16 cellular contexts compared by ENCODE assay signal in the genomic region with DNA sequence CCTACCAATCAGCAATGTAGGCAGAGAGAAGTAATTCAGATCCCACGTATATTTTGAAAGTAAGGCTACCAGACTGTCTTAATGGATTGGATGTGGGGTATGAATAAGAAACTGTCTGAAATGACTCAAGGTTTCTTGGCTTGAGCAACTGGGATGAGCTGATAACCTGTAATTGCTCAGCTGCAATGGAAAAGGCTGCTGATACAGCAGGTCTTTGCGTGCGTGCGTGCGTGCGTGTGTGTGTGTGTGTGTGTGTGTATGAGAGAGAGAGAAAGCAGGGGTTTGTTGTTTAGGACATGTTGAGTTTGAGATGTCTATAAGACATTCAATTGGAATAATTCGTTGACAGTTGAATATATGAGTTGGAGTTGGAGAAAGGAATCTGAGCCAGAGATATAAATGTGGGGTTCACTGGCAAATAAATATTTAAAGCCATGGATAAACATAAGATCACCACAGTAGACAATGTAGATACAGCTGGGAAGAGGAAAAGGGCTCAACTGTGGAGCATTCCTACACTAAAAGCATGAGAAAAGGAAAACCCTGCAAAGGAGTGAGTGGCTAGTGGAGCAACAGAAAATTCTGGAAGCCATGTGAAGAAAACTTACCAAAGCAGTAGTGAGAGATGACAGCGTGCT.
DNase-seq lines count a peak whose midpoint lies in the region; ATAC-seq and TF ChIP-seq lines count a peak whose summit lies in the region.
"Had no signal": no experiment of that assay in that cellular context is flagged by ENCODE, and none has a peak within 500 bp of the region (broad histone marks: within the 10 kb centered on the region; RNA-seq: fewer than 3 reads in every experiment).

No MANE protein-coding gene starts in this region.

- H3K4me1 ChIP-seq in left lung = no peaks in the 10 kb centered on the region

- ATAC-seq in activated T-cell treated with anti-CD3 and anti-CD28 coated beads, Interleukin-2, amount 50 U/mL, for 72 hours (replicated peaks in 1 of 2) = peak; percentile 33 to 52
- ATAC-seq in left lung (peak; percentile 18), Right ventricle myocardium inferior (no peak)
- ATAC-seq: esophagus mucosa had no signal

- H3K36me3 Mint-ChIP-seq in activated T-cell treated with anti-CD3 and anti-CD28 coated beads, Interleukin-2, amount 50 U/mL, for 72 hours (ENCODE audit: insufficient read depth in 2 of 2) = peaks cover 4 to 5% of the 10 kb centered on the region in 2 donors

- H3K36me3 ChIP-seq in left lung = no peaks in the 10 kb centered on the region

- intact Hi-C loops in left lung (cut with DNase I) = no loop called here
- intact Hi-C loops in Right ventricle myocardium inferior (cut with DNase I) = no loop called here

- H3K4me3 ChIP-seq in left lung = no peak overlapping the region
- H3K4me3 ChIP-seq: MG63 had no signal

- TF ChIP-seq CTCF in left lung (IDR thresholded peaks at IDR 0.05) = no peak

- peaks cover 39% of the 10 kb centered on the region for H3K4me1 Mint-ChIP-seq in activated T-cell treated with anti-CD3 and anti-CD28 coated beads, Interleukin-2, amount 50 U/mL, for 72 hours (ENCODE audit: low read depth)
- H3K4me1 Mint-ChIP-seq: naive B cell had no signal

- H3K27ac ChIP-seq in left lung = no peak overlapping the region

- no peaks in the 10 kb centered on the region for H3K27me3 ChIP-seq in left lung
- H3K27me3 ChIP-seq: MG63 had no signal

- peak overlapping the region; percentile 92 for H3K27ac Mint-ChIP-seq in activated T-cell treated with anti-CD3 and anti-CD28 coated beads, Interleukin-2, amount 50 U/mL, for 72 hours
- H3K27ac Mint-ChIP-seq: naive B cell had no signal

- H3K27me3 Mint-ChIP-seq in activated T-cell treated with anti-CD3 and anti-CD28 coated beads, Interleukin-2, amount 50 U/mL, for 72 hours (ENCODE audit: low read depth) = no peaks in the 10 kb centered on the region
- H3K27me3 Mint-ChIP-seq: naive B cell had no signal

- DNase-seq in activated T-cell treated with anti-CD3 and anti-CD28 coated beads for 48 hours (ENCODE audit: low read depth) = peak; percentile 61
- DNase-seq in activated T-cell treated with anti-CD3 and anti-CD28 coated beads for 4 hours = no peak
- DNase-seq in activated T-cell treated with anti-CD3 and anti-CD28 coated beads, Interleukin-2, amount 50 U/mL, for 72 hours = peak; percentile 72 to 73
- no peak for DNase-seq in left lung
- DNase-seq in stimulated activated CD8-positive, alpha-beta memory T cell treated with anti-CD3 and anti-CD28 coated beads, Interleukin-2, amount 100 ng/mL, for 48 hours (ENCODE audit: low read depth in 2 of 2) = peak; percentile 2 to 48
- no peak for DNase-seq in Right ventricle myocardium inferior (ENCODE audit: missing footprints)
- DNase-seq in RPMI8226 = no peak
- DNase-seq in kidney glomerular epithelial cell (lab: John Stamatoyannopoulos, UW) = no peak
- DNase-seq: cortex of kidney, GDM1, hippocampal formation, MG63, naive B cell, NCI-H2081, NCI-H748 treated with DMSO at 0.1 percent for 48 hours had no signal

- peak overlapping the region; percentile 0 to 55 for H3K4me3 Mint-ChIP-seq in activated T-cell treated with anti-CD3 and anti-CD28 coated beads, Interleukin-2, amount 50 U/mL, for 72 hours
- H3K4me3 Mint-ChIP-seq: naive B cell had no signal

- no peaks in the 10 kb centered on the region for H3K9me3 ChIP-seq in left lung
- H3K9me3 ChIP-seq: MG63 had no signal

- no peaks in the 10 kb centered on the region for H3K9me3 Mint-ChIP-seq in activated T-cell treated with anti-CD3 and anti-CD28 coated beads, Interleukin-2, amount 50 U/mL, for 72 hours

Comparison
In these comparisons a context has a peak if more than half of its experiments do, and no peak if none do; other contexts are left out.
1. DNase-seq: peak in activated T-cell treated with anti-CD3 and anti-CD28 coated beads for 48 hours (single experiment), activated T-cell treated with anti-CD3 and anti-CD28 coated beads, Interleukin-2, amount 50 U/mL, for 72 hours (2 of 2) and stimulated activated CD8-positive, alpha-beta memory T cell treated with anti-CD3 and anti-CD28 coated beads, Interleukin-2, amount 100 ng/mL, for 48 hours (2 of 2); none in activated T-cell treated with anti-CD3 and anti-CD28 coated beads for 4 hours (single experiment), left lung (0 of 2), Right ventricle myocardium inferior (single experiment), RPMI8226 (single experiment) and kidney glomerular epithelial cell (single experiment).